Comparison of ENCODE assay signal across 8 cellular contexts in genomic region chr20:62386383-62387218, GRCh38.
DNase-seq lines count a peak whose midpoint lies in the region; ATAC-seq and TF ChIP-seq lines count a peak whose summit lies in the region.

Gene RPS21 (plus strand): TSS chr20:62387103. CDS start chr20:62387339, 236 bp downstream.

- H3K27me3 ChIP-seq in muscle layer of colon (ENCODE audit: control insufficient read depth in 1 of 2, insufficient read depth in 2 of 2, low read length in 2 of 2), result no peaks in the 10 kb centered on the region

- peak within 1 kb of the TSS; percentile 88 to 95 for H3K4me3 ChIP-seq in muscle layer of colon (ENCODE audit: low read depth in 1 of 2, low read length in 2 of 2)

- ATAC-seq in GM21528 (IDR thresholded peaks at IDR 0.05; ENCODE audit: low FRiP score, unreplicated experiment), result peak; percentile 65

- H3K4me1 ChIP-seq in muscle layer of colon (ENCODE audit: insufficient read depth, low read length), result peaks cover 22% of the 10 kb centered on the region

- TF ChIP-seq POLR2A in erythroblast (IDR thresholded peaks at IDR 0.05; ENCODE audit: low read length), result peak; percentile 93

- H3K9me3 ChIP-seq in muscle layer of colon (ENCODE audit: low read length), result no peaks in the 10 kb centered on the region

- DNase-seq in DMS 273 (lab: John Stamatoyannopoulos, UW; ENCODE audit: unreplicated experiment) (peak; percentile 96), HuH-7.5 (ENCODE audit: low spot score) (peak; percentile 97), OCI-M1 (lab: John Stamatoyannopoulos, UW) (peak; percentile 95), activated T-cell treated with anti-CD3 and anti-CD28 coated beads for 48 hours (ENCODE audit: low read depth) (peak; percentile 93), erythroblast (lab: John Stamatoyannopoulos, UW) (peak; percentile 96 to 97)
- peak; percentile 81 to 84 for DNase-seq in stimulated activated CD8-positive, alpha-beta memory T cell treated with anti-CD3 and anti-CD28 coated beads, Interleukin-7, amount 100 ng/mL, for 1 hour (ENCODE audit: low read depth in 2 of 2)

- H3K36me3 ChIP-seq in muscle layer of colon (ENCODE audit: insufficient read depth, low read length), result peaks cover 19% of the 10 kb centered on the region

- peak within 1 kb of the TSS; percentile 91 for H3K27ac ChIP-seq in muscle layer of colon (ENCODE audit: low read depth, low read length)

- peak within 1 kb of the TSS; percentile 89 for H3K9ac ChIP-seq in muscle layer of colon (ENCODE audit: low read length)

Comparison
In these comparisons a context has a peak if more than half of its experiments do, and no peak if none do; other contexts are left out.
1. Peak in every context shown above with its lines: DNase-seq, ATAC-seq, H3K4me3 ChIP-seq and H3K27ac ChIP-seq.